1 cellular context compared by ENCODE assay signal in the genomic region with DNA sequence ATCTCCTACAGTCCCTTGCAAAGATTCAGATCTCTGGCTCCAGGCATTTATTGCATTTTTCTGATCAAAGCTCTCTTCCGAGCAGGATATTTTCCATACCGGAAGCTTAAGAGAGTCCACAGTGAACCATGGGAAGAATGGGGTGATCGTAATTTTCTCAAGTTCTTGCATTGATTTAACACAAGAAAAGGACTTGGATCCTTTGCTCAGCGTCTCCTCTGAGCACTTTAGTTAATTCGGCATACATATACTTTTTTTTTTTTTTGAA.
TF ChIP-seq lines count a peak whose summit lies in the region.

No MANE protein-coding gene starts in this region.

TF ChIP-seq in SK-N-SH, 30 proteins besides CTCF, POLR2A, EP300 and RAD21 (continued from another document):
- no peak for TF ChIP-seq MEF2A (IDR thresholded peaks at IDR 0.05; ENCODE audit: borderline replicate concordance, low read depth)
- TF ChIP-seq TEAD4 (IDR thresholded peaks at IDR 0.05; ENCODE audit: borderline replicate concordance, insufficient read depth) = no peak
